In genomic region chr13:27120011-27120410, GRCh38 we compare ENCODE assay signal across 24 cellular contexts. TPM values are rescaled to one million over a fixed set of nuclear protein-coding genes. Genes with fewer than 3 reads are reported as not detected.
A peak's percentile ranks its signal among the peaks of the same experiment; 100 is the strongest.
DNase-seq lines count a peak whose midpoint lies in the region; ATAC-seq and TF ChIP-seq lines count a peak whose summit lies in the region.
"Had no signal": no experiment of that assay in that cellular context is flagged by ENCODE, and none has a peak within 500 bp of the region (broad histone marks: within the 10 kb centered on the region; RNA-seq: fewer than 3 reads in every experiment).

No MANE protein-coding gene starts in this region.

- no peak overlapping the region for H3K4me3 Mint-ChIP-seq in GM23338
- H3K4me3 Mint-ChIP-seq in endothelial cell (ENCODE audit: unreplicated experiment) = no peak overlapping the region

- H3K9me2 ChIP-seq in GM23338 (ENCODE audit: insufficient read depth) = 0 out of 2 replicates have a peak, but pooled peaks cover 5% of the 10 kb centered on the region

- peaks cover 14% of the 10 kb centered on the region for H4K20me1 ChIP-seq in GM23338 (replicated peaks; ENCODE audit: insufficient read depth)
- peaks cover 15% of the 10 kb centered on the region for H4K20me1 ChIP-seq in osteoblast (ENCODE audit: insufficient read depth, low read length)

- H3K27me3 ChIP-seq in GM23338 (ENCODE audit: insufficient read depth) = no peaks in the 10 kb centered on the region
- H3K27me3 ChIP-seq in osteoblast (ENCODE audit: insufficient read depth, low read length) = no peaks in the 10 kb centered on the region
- H3K27me3 ChIP-seq: BE2C had no signal

- TF ChIP-seq CTCF in GM23338 (conservative IDR thresholded peaks at IDR 0.05; ENCODE audit: low read depth in 2 of 2) (no peak), osteoblast (IDR thresholded peaks at IDR 0.05; ENCODE audit: extremely low read depth, low read depth, low read length) (no peak), endothelial cell (IDR thresholded peaks at IDR 0.05; ENCODE audit: unreplicated experiment) (no peak)

- H2AFZ ChIP-seq in GM23338 = no peak overlapping the region
- H2AFZ ChIP-seq in osteoblast (ENCODE audit: low read length) = no peak overlapping the region

- H3K9me3 Mint-ChIP-seq in GM23338 (peaks cover 39% of the 10 kb centered on the region), endothelial cell (ENCODE audit: unreplicated experiment) (no peaks in the 10 kb centered on the region)

- no peaks in the 10 kb centered on the region for H3F3A ChIP-seq in GM23338 (replicated peaks; ENCODE audit: low read depth)

- H3K36me3 Mint-ChIP-seq in GM23338 (ENCODE audit: low read depth) (peaks cover 51% of the 10 kb centered on the region), endothelial cell (ENCODE audit: low read depth, unreplicated experiment) (peaks cover 23% of the 10 kb centered on the region)

- no peak for ATAC-seq in GM23338
- ATAC-seq: A549, HepG2, K562 had no signal

- H3K36me3 ChIP-seq in GM23338 (ENCODE audit: insufficient read depth) (peaks cover 19% of the 10 kb centered on the region), osteoblast (ENCODE audit: insufficient read depth, low read length) (peaks cover 4% of the 10 kb centered on the region)
- H3K36me3 ChIP-seq: BE2C had no signal

- H3K4me2 ChIP-seq in GM23338 (no peak overlapping the region), osteoblast (ENCODE audit: insufficient read depth, low read length) (peak overlapping the region; percentile 0)
- H3K4me2 ChIP-seq: A549 had no signal

- no peak overlapping the region for H3K4me3 ChIP-seq in GM23338
- no peak overlapping the region for H3K4me3 ChIP-seq in osteoblast (ENCODE audit: insufficient read depth, low read length)
- H3K4me3 ChIP-seq: A549, K562 had no signal

- DNase-seq in EH (ENCODE audit: low read depth) (peak; percentile 46), GM23338 (ENCODE audit: low spot score) (no peak), dedifferentiated amniotic fluid mesenchymal stem cell (ENCODE audit: extremely low spot score) (peak; percentile 18), osteoblast (ENCODE audit: insufficient read length, low spot score, missing footprints) (no peak), globus pallidus (ENCODE audit: low spot score) (no peak), NCI-H2107 treated with DMSO at 0.1 percent for 48 hours (lab: John Stamatoyannopoulos, UW; ENCODE audit: unreplicated experiment) (no peak), hippocampal formation (lab: John Stamatoyannopoulos, UW) (no peak), endothelial cell (ENCODE audit: low spot score) (no peak)
- DNase-seq: BE2C, DMS153, H7, MV-4-11, NCI-H1105, NCI-H1436 treated with DMSO at 0.1 percent for 48 hours, NCI-H187 treated with DMSO at 0.1 percent for 48 hours, NCI-H2107, NCI-H446 treated with DMSO at 0.1 percent for 48 hours, NCI-H526, SHP77, T-helper 1 cell had no signal

- H3K27ac Mint-ChIP-seq in GM23338 (peak overlapping the region; percentile 54; the same call in 1 of the 2 replicates), endothelial cell (ENCODE audit: unreplicated experiment) (no peak overlapping the region)

- H3K4me1 Mint-ChIP-seq in GM23338 = peaks cover 50% of the 10 kb centered on the region
- H3K4me1 Mint-ChIP-seq in endothelial cell (ENCODE audit: unreplicated experiment) = peaks cover 26% of the 10 kb centered on the region

- peaks cover 100% of the 10 kb centered on the region for H3K79me2 ChIP-seq in GM23338 (replicated peaks; ENCODE audit: insufficient read depth)
- peaks cover 79% of the 10 kb centered on the region for H3K79me2 ChIP-seq in osteoblast (ENCODE audit: insufficient read depth, low read length)

- H3K4me1 ChIP-seq in GM23338 (ENCODE audit: insufficient read depth) = peaks cover 54% of the 10 kb centered on the region
- peaks cover 30% of the 10 kb centered on the region for H3K4me1 ChIP-seq in osteoblast (ENCODE audit: insufficient read depth, low read length)
- H3K4me1 ChIP-seq: BE2C had no signal

- H3K27ac ChIP-seq in GM23338 (ENCODE audit: low read depth) (no peak overlapping the region), osteoblast (ENCODE audit: low read depth, low read length) (peak overlapping the region; percentile 44)
- H3K27ac ChIP-seq: A549, RWPE1 had no signal

- no peaks in the 10 kb centered on the region for H3K27me3 Mint-ChIP-seq in GM23338 (ENCODE audit: insufficient read depth, low read depth, poor library complexity)
- H3K27me3 Mint-ChIP-seq in endothelial cell (ENCODE audit: unreplicated experiment) = no peaks in the 10 kb centered on the region

- H3K9me3 ChIP-seq in osteoblast (ENCODE audit: low read depth, low read length) = no peaks in the 10 kb centered on the region
- H3K9me3 ChIP-seq: BE2C had no signal

TF ChIP-seq in GM23338, 12 proteins besides CTCF, POLR2A, EP300 and RAD21 (continues in another document):
- no peak for TF ChIP-seq NANOG (IDR thresholded peaks at IDR 0.05; ENCODE audit: borderline replicate concordance)
- no peak for TF ChIP-seq EZH2phosphoT487 (IDR thresholded peaks at IDR 0.05; ENCODE audit: unreplicated experiment)
- no peak for TF ChIP-seq JUNB (IDR thresholded peaks at IDR 0.05; ENCODE audit: unreplicated experiment)
- no peak for TF ChIP-seq ZNF331 (CRISPR knock-in tag; IDR thresholded peaks at IDR 0.05; ENCODE audit: low read depth)
- TF ChIP-seq STAT1 (IDR thresholded peaks at IDR 0.05; ENCODE audit: unreplicated experiment) = no peak
- TF ChIP-seq POLR2AphosphoS5 (IDR thresholded peaks at IDR 0.05; ENCODE audit: low read depth) = no peak
- no peak for TF ChIP-seq CREB1 (CRISPR knock-in tag; IDR thresholded peaks at IDR 0.05; ENCODE audit: low read depth)
- TF ChIP-seq EZH2 (IDR thresholded peaks at IDR 0.05; ENCODE audit: low read depth, unreplicated experiment) = no peak
- no peak for TF ChIP-seq ZNF462 (CRISPR knock-in tag; IDR thresholded peaks at IDR 0.05)

RNA-seq across cellular contexts. Expression of gene USP12, which starts 51.6 kb away (rescaled TPM):
- 32.5 and 39.3 TPM in 2 replicates for total RNA-seq in GM23338 (2014; rRNA removed; shearing (Covaris generic))
- polyA plus RNA-seq in GM23338 (2016; fragmentation: Nextera tagmentation; extraction: Ambion mirVana) = 16.9 and 18.4 TPM in 2 replicates
- total RNA-seq in osteoblast (20.9 and 24.6 TPM in 2 replicates), endothelial cell (ENCODE audit: unreplicated experiment) (29.7 TPM)

Comparison
In these comparisons a context has a peak if more than half of its experiments do, and no peak if none do; other contexts are left out.
1. DNase-seq: peak in EH (single experiment) and dedifferentiated amniotic fluid mesenchymal stem cell (single experiment); none in GM23338 (single experiment), osteoblast (single experiment), globus pallidus (single experiment), NCI-H2107 treated with DMSO at 0.1 percent for 48 hours (single experiment), hippocampal formation (0 of 2) and endothelial cell (single experiment).